ENCODE assay signal across 10 cellular contexts in genomic region chr12:88577537-88577936, GRCh38. TPM values are rescaled to one million over a fixed set of nuclear protein-coding genes. Genes with fewer than 3 reads are reported as not detected.
DNase-seq lines count a peak whose midpoint lies in the region; ATAC-seq and TF ChIP-seq lines count a peak whose summit lies in the region.
"Had no signal": no experiment of that assay in that cellular context is flagged by ENCODE, and none has a peak within 500 bp of the region (broad histone marks: within the 10 kb centered on the region; RNA-seq: fewer than 3 reads in every experiment).

No MANE protein-coding gene starts in this region.

- no peak overlapping the region for H3K4me2 ChIP-seq in mesendoderm (ENCODE audit: low read length)

- DNase-seq in AG04450 (ENCODE audit: low read depth, low spot score), result no peak
- DNase-seq in mesendoderm, result peak; percentile 70
- no peak for DNase-seq in effector CD8-positive, alpha-beta T cell (lab: John Stamatoyannopoulos, UW)
- DNase-seq in hypothalamus (lab: John Stamatoyannopoulos, UW), result no peak
- DNase-seq in middle frontal gyrus (ENCODE audit: extremely low spot score, low spot score), result no peak
- DNase-seq: activated CD8-positive, alpha-beta memory T cell treated with anti-CD3 and anti-CD28 coated beads for 24 hours had no signal

- peak overlapping the region; percentile 73 to 92 (median 87) for H3K4me3 Mint-ChIP-seq in brain
- H3K4me3 Mint-ChIP-seq: dendritic cell treated with granulocyte-macrophage colony-stimulating factor and Interleukin-4, amounts not matched to agents 40 ng/mL and 50 ng/mL, for 4 days had no signal

- no peak overlapping the region for H2AK5ac ChIP-seq in mesendoderm (ENCODE audit: low read length)

- H3K9ac ChIP-seq in HUES48 (ENCODE audit: low read depth, low read length) (no peak overlapping the region), mesendoderm (ENCODE audit: low read length) (no peak overlapping the region)

- H3K4ac ChIP-seq in mesendoderm (ENCODE audit: low read depth, low read length), result no peak overlapping the region

- CTCF ChIA-PET in AG04450 (lab: Charles Lee), result interaction anchor here (0.6 to 4.1 kb wide), 6 partner anchors 15 to 424 kb away, joined by 3 to 15 read pairs (median 5); no protein-coding TSS in a partner anchor

- H3K4me1 ChIP-seq in HUES48 (ENCODE audit: control insufficient read depth, insufficient read depth, low read length) (peaks cover 65% of the 10 kb centered on the region), mesendoderm (ENCODE audit: control insufficient read depth, low read depth, low read length) (peaks cover 8% of the 10 kb centered on the region)

- H3K9me3 Mint-ChIP-seq in brain, result no peaks in the 10 kb centered on the region
- H3K9me3 Mint-ChIP-seq: dendritic cell treated with granulocyte-macrophage colony-stimulating factor and Interleukin-4, amounts not matched to agents 40 ng/mL and 50 ng/mL, for 4 days had no signal

- no peaks in the 10 kb centered on the region for H3K27me3 ChIP-seq in AG04450 (ENCODE audit: control insufficient read depth, insufficient read depth, low read length)
- H3K27me3 ChIP-seq in HUES48 (ENCODE audit: control insufficient read depth, insufficient read depth, low read length), result peaks cover 15% of the 10 kb centered on the region
- no peaks in the 10 kb centered on the region for H3K27me3 ChIP-seq in mesendoderm (ENCODE audit: insufficient read depth, low read length, poor library complexity)

- H2BK5ac ChIP-seq in mesendoderm (ENCODE audit: low read length), result no peak overlapping the region

- peaks cover 37% of the 10 kb centered on the region for H3K79me2 ChIP-seq in mesendoderm (ENCODE audit: control insufficient read depth, insufficient read depth, low read length)

- peak overlapping the region; percentile 44 to 85 (median 48) for H3K27ac Mint-ChIP-seq in brain
- H3K27ac Mint-ChIP-seq: dendritic cell treated with granulocyte-macrophage colony-stimulating factor and Interleukin-4, amounts not matched to agents 40 ng/mL and 50 ng/mL, for 4 days had no signal

- TF ChIP-seq CTCF in AG04450 (IDR thresholded peaks at IDR 0.05; ENCODE audit: low read depth, low read length) (no peak), brain (conservative IDR thresholded peaks at IDR 0.05) (peak in 1 of 2 experiments; percentile 39)

- H3K27ac ChIP-seq in AG04450 (ENCODE audit: low read depth, low read length) (no peak overlapping the region), HUES48 (ENCODE audit: low read depth, low read length) (no peak overlapping the region), mesendoderm (ENCODE audit: low read depth, low read length) (no peak overlapping the region)

- ATAC-seq in GM21825 (IDR thresholded peaks at IDR 0.05; ENCODE audit: unreplicated experiment), result no peak

- no peak overlapping the region for H4K8ac ChIP-seq in mesendoderm (ENCODE audit: low read depth, low read length)

- H3K36me3 ChIP-seq in HUES48 (ENCODE audit: control insufficient read depth, insufficient read depth, low read length), result no peaks in the 10 kb centered on the region
- H3K36me3 ChIP-seq in mesendoderm (ENCODE audit: control insufficient read depth, insufficient read depth, low read length), result no peaks in the 10 kb centered on the region

- H3K9me3 ChIP-seq in AG04450 (ENCODE audit: control insufficient read depth, insufficient read depth, low read length), result no peaks in the 10 kb centered on the region; the same call in 1 of the 2 replicates
- no peaks in the 10 kb centered on the region for H3K9me3 ChIP-seq in HUES48 (ENCODE audit: control insufficient read depth, insufficient read depth, low read length)

- peaks cover 7% of the 10 kb centered on the region for H3K79me1 ChIP-seq in mesendoderm (ENCODE audit: low read length)

- no peak overlapping the region for H4K5ac ChIP-seq in mesendoderm (ENCODE audit: low read length)

- WGBS in mesendoderm (ENCODE audit: extremely low coverage, insufficient coverage, low lambda C conversion rate), result no CpG with 5 or more reads among the region's 1 CpG

- H2BK15ac ChIP-seq in mesendoderm (replicated peaks; ENCODE audit: low read depth), result no peak overlapping the region

- no peak overlapping the region for H2BK120ac ChIP-seq in mesendoderm (ENCODE audit: low read depth, low read length)

- H3K4me3 ChIP-seq in AG04450 (ENCODE audit: low read depth, low read length) (peak overlapping the region; percentile 85), HUES48 (ENCODE audit: low read depth, low read length) (0 out of 2 replicates have a peak overlapping the region, but pooled peaks have one; percentile 17), mesendoderm (ENCODE audit: low read length) (no peak overlapping the region)

- H3K18ac ChIP-seq in mesendoderm (ENCODE audit: low read length), result no peak overlapping the region

- H3K4me1 Mint-ChIP-seq in brain, result peaks cover 69% of the 10 kb centered on the region

- POLR2A ChIA-PET in AG04450 (lab: Yijun Ruan, JAX), result interaction anchor here (1.2 kb wide), 1 partner anchor 436 kb away, joined by 3 read pairs; the partner anchor contains the start of genes CEP290 and TMTC3

- H3K56ac ChIP-seq in mesendoderm (ENCODE audit: low read length), result no peak overlapping the region

- no peaks in the 10 kb centered on the region for H3K36me3 Mint-ChIP-seq in brain

- no peak overlapping the region for H3K23ac ChIP-seq in mesendoderm (ENCODE audit: low read length)

- peaks cover 17% of the 10 kb centered on the region for H3K27me3 Mint-ChIP-seq in brain

RNA-seq across cellular contexts. Expression of gene KITLG, which starts 2.7 kb away (rescaled TPM):
- polyA plus RNA-seq in AG04450 (2011; rRNA removed), result 25.2 and 35.3 TPM in 2 replicates
- polyA minus RNA-seq in AG04450 (2011; rRNA and poly(A)+ RNA removed), result 27.5 and 42.8 TPM in 2 replicates
- 21.0 TPM for polyA plus RNA-seq in brain (ENCODE audit: insufficient read depth, low read depth, low replicate concordance)
- polyA plus RNA-seq in mesendoderm (2013, experiment 1 of 2), result 25.5 TPM
- 23.6 TPM for polyA plus RNA-seq in mesendoderm (2013, experiment 2 of 2)
